In the genomic region with DNA sequence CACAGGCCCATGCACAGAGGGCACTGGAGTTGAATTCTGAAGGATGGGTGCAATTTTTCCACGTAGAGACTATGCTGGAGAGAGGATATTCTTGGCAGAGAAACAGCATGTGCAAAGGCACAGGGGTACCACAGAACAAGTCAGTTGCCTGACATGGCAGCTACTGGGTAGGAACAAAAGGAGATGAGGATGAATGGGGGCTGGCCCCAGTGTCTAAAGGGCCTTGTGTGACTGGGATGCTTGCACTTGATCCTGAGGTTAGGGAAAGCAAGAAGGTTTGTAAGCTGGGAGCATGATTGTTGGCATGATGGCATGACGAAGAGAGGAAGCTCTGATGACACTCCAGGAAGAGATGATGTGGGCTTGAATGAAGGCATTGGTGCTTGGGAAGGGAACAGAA, we compare ENCODE assay signal across 24 cellular contexts.
DNase-seq lines count a peak whose midpoint lies in the region; FAIRE-seq and TF ChIP-seq lines count a peak whose summit lies in the region.
"Had no signal": no experiment of that assay in that cellular context is flagged by ENCODE, and none has a peak within 500 bp of the region (broad histone marks: within the 10 kb centered on the region; RNA-seq: fewer than 3 reads in every experiment).

No MANE protein-coding gene starts in this region.

- H3K18ac ChIP-seq in H1 (ENCODE audit: extremely low read depth, low read length): no peak overlapping the region

- no peak overlapping the region for H3K56ac ChIP-seq in H1 (replicated peaks; ENCODE audit: insufficient read length, low read depth, low read length)

- WGBS in H1 (ENCODE audit: extremely low coverage in 1 of 2, insufficient coverage in 1 of 2, insufficient read length in 1 of 2, insufficient replicate concordance in 2 of 2, low coverage in 1 of 2, low lambda C conversion rate in 2 of 2, missing lambda C conversion rate in 1 of 2), 2 experiments: 96% methylated on average over 2 of the region's 2 CpGs; no CpG with 5 or more reads in 1 of the 2 experiments

- no peak overlapping the region for H3K4me3 Mint-ChIP-seq in activated CD4-positive, alpha-beta memory T cell treated with anti-CD3 and anti-CD28 coated beads for 36 hours
- H3K4me3 Mint-ChIP-seq in activated CD4-positive, alpha-beta memory T cell treated with anti-CD3 and anti-CD28 coated beads, Interleukin-2, amount 10 ng/mL, durations not matched to agents 7 days and 5 days: no peak overlapping the region
- H3K4me3 Mint-ChIP-seq in neural crest cell: no peak overlapping the region
- no peak overlapping the region for H3K4me3 Mint-ChIP-seq in type B pancreatic cell
- H3K4me3 Mint-ChIP-seq: activated B cell treated with CpG ODN at 0.5 μM for 24 hours; CD8-positive, alpha-beta T cell had no signal

- no peak overlapping the region for H2AK5ac ChIP-seq in H1 (ENCODE audit: low read depth, low read length)

- no peaks in the 10 kb centered on the region for H4K20me1 ChIP-seq in H1 (replicated peaks in 1 of 2; ENCODE audit: control insufficient read depth in 1 of 2, insufficient read depth in 2 of 2, low read length in 2 of 2)

- no peaks in the 10 kb centered on the region for H3K79me2 ChIP-seq in H1 (ENCODE audit: control insufficient read depth in 1 of 2, insufficient read depth in 2 of 2, low read length in 2 of 2)

- TF ChIP-seq RAD21 in H1 (IDR thresholded peaks at IDR 0.05 in 1 of 2, conservative IDR thresholded peaks at IDR 0.05 in 1 of 2; ENCODE audit: low read depth in 2 of 2, low read length in 2 of 2): no peak

- H2BK5ac ChIP-seq in H1 (ENCODE audit: low read depth, low read length): 0 out of 2 replicates have a peak overlapping the region, but pooled peaks have one; percentile 2

- H3K79me1 ChIP-seq in H1 (ENCODE audit: low read depth, low read length): no peaks in the 10 kb centered on the region

- H3K27me3 Mint-ChIP-seq in activated CD4-positive, alpha-beta memory T cell treated with anti-CD3 and anti-CD28 coated beads for 36 hours: no peaks in the 10 kb centered on the region
- no peaks in the 10 kb centered on the region for H3K27me3 Mint-ChIP-seq in activated CD4-positive, alpha-beta memory T cell treated with anti-CD3 and anti-CD28 coated beads, Interleukin-2, amount 10 ng/mL, durations not matched to agents 7 days and 5 days
- no peaks in the 10 kb centered on the region for H3K27me3 Mint-ChIP-seq in neural crest cell (ENCODE audit: low read depth)
- H3K27me3 Mint-ChIP-seq in type B pancreatic cell: no peaks in the 10 kb centered on the region
- H3K27me3 Mint-ChIP-seq: activated B cell treated with CpG ODN at 0.5 μM for 24 hours had no signal

- FAIRE-seq in H1 (lab: Jason Lieb, UNC): no peak
- FAIRE-seq: pancreas had no signal

- H3K23me2 ChIP-seq in H1 (ENCODE audit: low read depth, low read length): no peaks in the 10 kb centered on the region

- H4K5ac ChIP-seq in H1 (ENCODE audit: insufficient read length, low read depth, low read length): no peak overlapping the region

- H3K4me3 ChIP-seq in H1 (ENCODE audit: extremely low read depth in 1 of 4, insufficient read depth in 2 of 4, low read depth in 3 of 4, low read length in 4 of 4) (no peak overlapping the region), HAP-1 (no peak overlapping the region)
- H3K4me3 ChIP-seq: lung, pancreas had no signal

- in situ Hi-C loops in HAP-1 (cut with MboI; ENCODE audit: low sequenced_read_pairs): no loop called here
- in situ Hi-C loops in KBM-7 (cut with MboI; ENCODE audit: low pct_unique_long_range_greater_than_20kb, low sequenced_read_pairs): no loop called here

- H3K27ac Mint-ChIP-seq in activated CD4-positive, alpha-beta memory T cell treated with anti-CD3 and anti-CD28 coated beads for 36 hours: no peak overlapping the region
- no peak overlapping the region for H3K27ac Mint-ChIP-seq in activated CD4-positive, alpha-beta memory T cell treated with anti-CD3 and anti-CD28 coated beads, Interleukin-2, amount 10 ng/mL, durations not matched to agents 7 days and 5 days
- H3K27ac Mint-ChIP-seq in neural crest cell (ENCODE audit: unreplicated experiment) (peak overlapping the region; percentile 22), type B pancreatic cell (peak overlapping the region; percentile 11)
- H3K27ac Mint-ChIP-seq: activated B cell treated with CpG ODN at 0.5 μM for 24 hours had no signal

- TF ChIP-seq CTCF in H1 (IDR thresholded peaks at IDR 0.05; ENCODE audit: control extremely low read depth in 1 of 3, insufficient read depth in 1 of 3, low read depth in 1 of 3, low read length in 3 of 3) (no peak), neural crest cell (conservative IDR thresholded peaks at IDR 0.05) (no peak), type B pancreatic cell (conservative IDR thresholded peaks at IDR 0.05) (no peak)

- no peak overlapping the region for H4K8ac ChIP-seq in H1 (ENCODE audit: extremely low read depth, insufficient read depth, low read length)

- peaks cover 3% of the 10 kb centered on the region for H3K4me1 Mint-ChIP-seq in activated CD4-positive, alpha-beta memory T cell treated with anti-CD3 and anti-CD28 coated beads for 36 hours (ENCODE audit: low read depth)
- H3K4me1 Mint-ChIP-seq in activated CD4-positive, alpha-beta memory T cell treated with anti-CD3 and anti-CD28 coated beads, Interleukin-2, amount 10 ng/mL, durations not matched to agents 7 days and 5 days: peaks cover 5% of the 10 kb centered on the region
- peaks cover 49% of the 10 kb centered on the region for H3K4me1 Mint-ChIP-seq in neural crest cell
- peaks cover 49% of the 10 kb centered on the region for H3K4me1 Mint-ChIP-seq in type B pancreatic cell (ENCODE audit: unreplicated experiment)

- no peak for TF ChIP-seq POLR2A in H1 (IDR thresholded peaks at IDR 0.05; ENCODE audit: control extremely low read depth in 1 of 2, low read depth in 2 of 2, low read length in 2 of 2)

- no peaks in the 10 kb centered on the region for H3K36me3 Mint-ChIP-seq in activated CD4-positive, alpha-beta memory T cell treated with anti-CD3 and anti-CD28 coated beads for 36 hours
- H3K36me3 Mint-ChIP-seq in activated CD4-positive, alpha-beta memory T cell treated with anti-CD3 and anti-CD28 coated beads, Interleukin-2, amount 10 ng/mL, durations not matched to agents 7 days and 5 days (ENCODE audit: low read depth): no peaks in the 10 kb centered on the region
- no peaks in the 10 kb centered on the region for H3K36me3 Mint-ChIP-seq in neural crest cell (ENCODE audit: low read depth)
- H3K36me3 Mint-ChIP-seq in type B pancreatic cell: peaks cover 9% of the 10 kb centered on the region
- H3K36me3 Mint-ChIP-seq: CD8-positive, alpha-beta T cell had no signal

- H3K14ac ChIP-seq in H1 (ENCODE audit: insufficient read length): no peak overlapping the region

- H3K4me1 ChIP-seq in H1 (replicated peaks in 1 of 4; ENCODE audit: control insufficient read depth in 3 of 4, insufficient read depth in 4 of 4, low read length in 3 of 4): peaks cover 0 to 2% (median 0%) of the 10 kb centered on the region in 4 experiments; a peak in 1 of 7 replicates
- H3K4me1 ChIP-seq in HAP-1: no peaks in the 10 kb centered on the region

- no peak overlapping the region for H2BK20ac ChIP-seq in H1 (ENCODE audit: low read length)

- no peak overlapping the region for H2BK12ac ChIP-seq in H1 (ENCODE audit: low read depth, low read length)

- peak; percentile 2 for DNase-seq in activated CD4-positive, alpha-beta memory T cell treated with anti-CD3 and anti-CD28 coated beads for 36 hours
- DNase-seq in activated CD4-positive, alpha-beta memory T cell treated with anti-CD3 and anti-CD28 coated beads, Interleukin-2, amount 10 ng/mL, durations not matched to agents 7 days and 5 days: no peak
- peak in 1 of 2 experiments; percentile 16 for DNase-seq in H1 (ENCODE audit: low read depth in 1 of 2, low spot score in 2 of 2)
- no peak for DNase-seq in neural crest cell (ENCODE audit: low read depth, low spot score)
- DNase-seq in type B pancreatic cell (ENCODE audit: extremely low spot score, unreplicated experiment): no peak
- no peak for DNase-seq in NOMO-1 treated with dmso at 0.1 percent for 144 hours (lab: John Stamatoyannopoulos, UW; ENCODE audit: unreplicated experiment)
- no peak for DNase-seq in HAP-1 (ENCODE audit: low spot score in 2 of 2)
- no peak for DNase-seq in KBM-7
- DNase-seq: activated B cell treated with CpG ODN at 0.5 μM for 24 hours; activated CD4-positive, alpha-beta T cell treated with anti-CD3 and anti-CD28 coated beads, Interleukin-2, amount 50 U/mL, for 4 hours; activated naive CD4-positive, alpha-beta T cell; activated T-cell treated with anti-CD3 and anti-CD28 coated beads, Interleukin-2, amount 50 U/mL, for 1 hour; central memory CD4-positive, alpha-beta T cell; DMS153; effector CD4-positive, alpha-beta T cell; H7; KG1; NCI-H1436 treated with DMSO at 0.1 percent for 48 hours; NCI-H524; SK-N-SH had no signal

- no peak overlapping the region for H3K27ac ChIP-seq in H1 (ENCODE audit: low read depth, low read length)
- H3K27ac ChIP-seq: 22Rv1 had no signal

- H3K9ac ChIP-seq in H1 (replicated peaks in 1 of 4; ENCODE audit: extremely low read depth in 1 of 4, low read depth in 3 of 4, low read length in 3 of 4): no peak overlapping the region
- H3K9ac ChIP-seq: SK-N-SH had no signal

- POLR2A ChIA-PET in activated CD4-positive, alpha-beta memory T cell treated with anti-CD3 and anti-CD28 coated beads for 36 hours (lab: Charles Lee): no interaction called here
- POLR2A ChIA-PET in activated CD4-positive, alpha-beta memory T cell treated with anti-CD3 and anti-CD28 coated beads, Interleukin-2, amount 10 ng/mL, durations not matched to agents 7 days and 5 days (lab: Charles Lee): no interaction called here
- POLR2A ChIA-PET in H1 (lab: Charles Lee; ENCODE audit: partially characterized antibody): no interaction called here

- CTCF ChIA-PET in activated CD4-positive, alpha-beta memory T cell treated with anti-CD3 and anti-CD28 coated beads for 36 hours (lab: Charles Lee): no interaction called here
- CTCF ChIA-PET in activated CD4-positive, alpha-beta memory T cell treated with anti-CD3 and anti-CD28 coated beads, Interleukin-2, amount 10 ng/mL, durations not matched to agents 7 days and 5 days (lab: Charles Lee): no interaction called here
- CTCF ChIA-PET in H1 (lab: Charles Lee; ENCODE audit: partially characterized antibody): interaction anchor here (2.2 kb wide), 1 partner anchor 10 kb away, joined by 6 read pairs; no protein-coding TSS in a partner anchor

- TF ChIP-seq EP300 in H1 (IDR thresholded peaks at IDR 0.05; ENCODE audit: borderline replicate concordance in 1 of 2, low read depth in 2 of 2, low read length in 2 of 2): no peak

- H3K23ac ChIP-seq in H1 (ENCODE audit: insufficient read length): no peak overlapping the region

- no peak overlapping the region for H2BK15ac ChIP-seq in H1 (ENCODE audit: low read length)

- no peak overlapping the region for H2BK120ac ChIP-seq in H1 (replicated peaks; ENCODE audit: low read depth, low read length)

- H3K36me3 ChIP-seq in H1 (ENCODE audit: control insufficient read depth in 2 of 4, insufficient read depth in 4 of 4, low read length in 3 of 4): no peaks in the 10 kb centered on the region
- no peaks in the 10 kb centered on the region for H3K36me3 ChIP-seq in HAP-1 (replicated peaks)
- H3K36me3 ChIP-seq: pancreas had no signal

- H3K4ac ChIP-seq in H1 (replicated peaks; ENCODE audit: insufficient read length, low read depth, low read length): no peak overlapping the region

- H4K91ac ChIP-seq in H1 (replicated peaks; ENCODE audit: insufficient read length, low read length): no peak overlapping the region

- no peak overlapping the region for H3K4me2 ChIP-seq in H1 (ENCODE audit: insufficient read depth in 1 of 2, low read depth in 2 of 2, low read length in 2 of 2)
- H3K4me2 ChIP-seq: SK-N-SH had no signal

- no peaks in the 10 kb centered on the region; a peak in 1 of 7 replicates for H3K27me3 ChIP-seq in H1 (replicated peaks in 1 of 4; ENCODE audit: control insufficient read depth in 3 of 4, extremely low read depth in 1 of 4, insufficient read depth in 3 of 4, low read length in 3 of 4)
- H3K27me3 ChIP-seq in HAP-1 (ENCODE audit: low read depth): no peaks in the 10 kb centered on the region
- H3K27me3 ChIP-seq: pancreas had no signal

- no peak overlapping the region for H2AFZ ChIP-seq in H1 (ENCODE audit: low read length)

- intact Hi-C loops in activated CD4-positive, alpha-beta memory T cell treated with anti-CD3 and anti-CD28 coated beads for 36 hours (cut with micrococcal nuclease): no loop called here

- no peaks in the 10 kb centered on the region for H3K9me3 Mint-ChIP-seq in activated CD4-positive, alpha-beta memory T cell treated with anti-CD3 and anti-CD28 coated beads for 36 hours
- no peaks in the 10 kb centered on the region for H3K9me3 Mint-ChIP-seq in activated CD4-positive, alpha-beta memory T cell treated with anti-CD3 and anti-CD28 coated beads, Interleukin-2, amount 10 ng/mL, durations not matched to agents 7 days and 5 days
- H3K9me3 Mint-ChIP-seq in neural crest cell (no peaks in the 10 kb centered on the region), type B pancreatic cell (peaks cover 11% of the 10 kb centered on the region)
- H3K9me3 Mint-ChIP-seq: activated B cell treated with CpG ODN at 0.5 μM for 24 hours; CD8-positive, alpha-beta T cell had no signal

- H3K9me3 ChIP-seq in H1 (ENCODE audit: insufficient read depth in 2 of 2, low read depth in 1 of 2, low read length in 1 of 2) (no peaks in the 10 kb centered on the region), HAP-1 (no peaks in the 10 kb centered on the region)
- H3K9me3 ChIP-seq: pancreas, SK-N-SH had no signal

Comparison
In these comparisons a context has a peak if more than half of its experiments do, and no peak if none do; other contexts are left out.
1. H3K27ac Mint-ChIP-seq: peak in neural crest cell (single experiment) and type B pancreatic cell (single experiment); none in activated CD4-positive, alpha-beta memory T cell treated with anti-CD3 and anti-CD28 coated beads for 36 hours (single experiment) and activated CD4-positive, alpha-beta memory T cell treated with anti-CD3 and anti-CD28 coated beads, Interleukin-2, amount 10 ng/mL, durations not matched to agents 7 days and 5 days (single experiment).